ENCODE assay signal across 25 cellular contexts in the genomic region with DNA sequence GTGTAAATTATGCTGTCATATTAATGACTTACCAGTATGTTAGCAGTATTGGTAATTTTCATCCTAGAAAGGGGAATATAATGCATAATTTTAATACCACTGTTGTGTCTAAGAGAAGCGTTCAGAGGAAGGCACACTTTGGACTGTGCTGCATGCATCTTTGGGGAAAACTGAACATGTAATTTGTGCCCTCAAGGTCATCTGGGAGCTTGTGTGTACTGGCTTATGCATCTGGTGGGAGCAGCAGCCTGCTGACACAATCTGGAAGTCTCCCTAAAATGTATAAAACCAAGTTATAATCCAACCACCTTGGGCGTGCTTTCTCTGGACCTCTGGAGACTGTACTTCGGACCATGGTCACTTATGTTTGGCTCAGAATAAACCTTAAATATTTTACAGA. TPM values are rescaled to one million over a fixed set of nuclear protein-coding genes. Genes with fewer than 3 reads are reported as not detected.
DNase-seq lines count a peak whose midpoint lies in the region; FAIRE-seq and TF ChIP-seq lines count a peak whose summit lies in the region.
"Had no signal": no experiment of that assay in that cellular context is flagged by ENCODE, and none has a peak within 500 bp of the region (broad histone marks: within the 10 kb centered on the region; RNA-seq: fewer than 3 reads in every experiment).

No MANE protein-coding gene starts in this region.

- DNase-seq in Calu3, result no peak
- DNase-seq in NCI-H69 (lab: John Stamatoyannopoulos, UW), result peak; percentile 87
- peak; percentile 38 for DNase-seq in islet precursor cell
- DNase-seq in small intestine, result peak; percentile 25
- DNase-seq in DMS53 treated with DMSO at 0.1 percent for 48 hours (lab: John Stamatoyannopoulos, UW; ENCODE audit: unreplicated experiment), result no peak
- DNase-seq in NCI-H146 treated with DMSO at 0.1 percent for 48 hours (lab: John Stamatoyannopoulos, UW; ENCODE audit: unreplicated experiment), result no peak
- DNase-seq in foreskin fibroblast, result no peak
- DNase-seq: ACHN; BE2C; C1 segment of cervical spinal cord; CD4-positive, CD25-positive, alpha-beta regulatory T cell; CD8-positive, alpha-beta memory T cell; COR-L47; DND-41; EL; GOT3; H7; HFFc6; IMR-90 had no signal

- H3K36me3 ChIP-seq in small intestine (ENCODE audit: control insufficient read depth in 2 of 2, insufficient read depth in 2 of 2, low read length in 2 of 2), result peaks cover 0 to 3% of the 10 kb centered on the region in 2 donors
- H3K36me3 ChIP-seq: BE2C had no signal

- CTCF ChIA-PET in Calu3 (lab: Charles Lee), result no interaction called here

- no peak for FAIRE-seq in small intestine (lab: Jason Lieb, UNC)
- FAIRE-seq: A204.1, D721Med, GM12878, GM19239, K562 had no signal

- peaks cover 22% of the 10 kb centered on the region for H3K4me1 Mint-ChIP-seq in Calu3 (ENCODE audit: low read depth, unreplicated experiment)
- H3K4me1 Mint-ChIP-seq: CD4-positive, CD25-positive, alpha-beta regulatory T cell; CD8-positive, alpha-beta memory T cell had no signal

- BruUV-seq in Calu3 (replicated peaks; lab: Mats Ljungman, UMichigan), result TSS peak; percentile 3

- H3K27ac Mint-ChIP-seq in Calu3 (ENCODE audit: unreplicated experiment), result no peak overlapping the region
- H3K27ac Mint-ChIP-seq: CD4-positive, CD25-positive, alpha-beta regulatory T cell; CD8-positive, alpha-beta memory T cell; HFFc6 had no signal

- H3K4me3 ChIP-seq in small intestine (ENCODE audit: low read depth in 1 of 2, low read length in 2 of 2) (no peak overlapping the region), foreskin fibroblast (ENCODE audit: low read depth in 1 of 2, low read length in 2 of 2) (no peak overlapping the region)
- H3K4me3 ChIP-seq: GM12878, K562 had no signal

- 38 to 64% (median 49%) methylated on average over 3 of the region's 3 CpGs for WGBS in small intestine, 3 donors

- H3K9me3 ChIP-seq in small intestine (ENCODE audit: control insufficient read depth, low read depth), result no peaks in the 10 kb centered on the region
- H3K9me3 ChIP-seq: BE2C had no signal

- no peak overlapping the region for H3K4me3 Mint-ChIP-seq in Calu3 (ENCODE audit: low read depth, unreplicated experiment)
- H3K4me3 Mint-ChIP-seq: CD4-positive, CD25-positive, alpha-beta regulatory T cell; CD8-positive, alpha-beta memory T cell; HFFc6 had no signal

- intact Hi-C loops in Calu3 (cut with micrococcal nuclease; ENCODE audit: unreplicated experiment), result no loop called here

- TF ChIP-seq CTCF in Calu3 (IDR thresholded peaks at IDR 0.05; ENCODE audit: unreplicated experiment) (no peak), foreskin fibroblast (IDR thresholded peaks at IDR 0.05; ENCODE audit: low read depth, low read length) (no peak)

- no peaks in the 10 kb centered on the region for H3K27me3 ChIP-seq in small intestine (ENCODE audit: control insufficient read depth in 2 of 2, insufficient read depth in 2 of 2, low read length in 2 of 2)
- H3K27me3 ChIP-seq: BE2C had no signal

- H3K27ac ChIP-seq in small intestine (ENCODE audit: low read depth in 1 of 2, low read length in 1 of 2), result no peak overlapping the region
- H3K27ac ChIP-seq: HL-60 had no signal

- H3K4me1 ChIP-seq in small intestine (ENCODE audit: control insufficient read depth in 2 of 2, insufficient read depth in 1 of 2, low read depth in 1 of 2, low read length in 1 of 2), result no peaks in the 10 kb centered on the region
- H3K4me1 ChIP-seq: BE2C had no signal

- H3K36me3 Mint-ChIP-seq in Calu3 (ENCODE audit: insufficient read depth, unreplicated experiment), result peaks cover 31% of the 10 kb centered on the region
- H3K36me3 Mint-ChIP-seq: CD4-positive, CD25-positive, alpha-beta regulatory T cell had no signal

- H3K27me3 Mint-ChIP-seq in Calu3 (ENCODE audit: unreplicated experiment), result no peaks in the 10 kb centered on the region

- H3K9me3 Mint-ChIP-seq in Calu3 (ENCODE audit: low read depth, unreplicated experiment), result no peaks in the 10 kb centered on the region
- H3K9me3 Mint-ChIP-seq: CD4-positive, CD25-positive, alpha-beta regulatory T cell; CD8-positive, alpha-beta memory T cell; HFFc6 had no signal

RNA-seq across cellular contexts. Expression of a gene that starts 14.1 kb away (rescaled TPM):
- total RNA-seq in Calu3 (2022), result 37.4 and 38.6 TPM in 2 replicates
- polyA plus RNA-seq in small intestine, result 10 to 100 TPM in 2 of 3 donors, 1 to 10 TPM in 1; 8.2 to 15.2 (median 13.2) TPM

Comparison
In these comparisons a context has a peak if more than half of its experiments do, and no peak if none do; other contexts are left out.
1. DNase-seq: peak in NCI-H69 (single experiment), islet precursor cell (single experiment) and small intestine (single experiment); none in Calu3 (single experiment), DMS53 treated with DMSO at 0.1 percent for 48 hours (single experiment), NCI-H146 treated with DMSO at 0.1 percent for 48 hours (single experiment) and foreskin fibroblast (0 of 2).